In genomic region chr4:47486306-47486705, GRCh38 we compare ENCODE assay signal across 1 cellular context.
TF ChIP-seq lines count a peak whose summit lies in the region.

No MANE protein-coding gene starts in this region.

TF ChIP-seq in liver, 16 proteins besides CTCF, POLR2A, EP300 and RAD21 (continued from another document):
- no peak for TF ChIP-seq RXRA (IDR thresholded peaks at IDR 0.05)
- TF ChIP-seq JUND (IDR thresholded peaks at IDR 0.05), result no peak
- TF ChIP-seq GABPA (IDR thresholded peaks at IDR 0.05 in 1 of 2, conservative IDR thresholded peaks at IDR 0.05 in 1 of 2), result no peak
- no peak for TF ChIP-seq YY1 (IDR thresholded peaks at IDR 0.05)
- no peak for TF ChIP-seq HNF4A (conservative IDR thresholded peaks at IDR 0.05)
- TF ChIP-seq, protein P1, sequence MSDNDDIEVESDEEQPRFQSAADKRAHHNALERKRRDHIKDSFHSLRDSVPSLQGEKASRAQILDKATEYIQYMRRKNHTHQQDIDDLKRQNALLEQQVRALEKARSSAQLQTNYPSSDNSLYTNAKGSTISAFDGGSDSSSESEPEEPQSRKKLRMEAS (IDR thresholded peaks at IDR 0.05), result no peak
- TF ChIP-seq SP1 (IDR thresholded peaks at IDR 0.05), result no peak
- no peak for TF ChIP-seq EGR1 (IDR thresholded peaks at IDR 0.05; ENCODE audit: low read depth in 2 of 2)
- TF ChIP-seq TAF1 (conservative IDR thresholded peaks at IDR 0.05), result no peak
- TF ChIP-seq FOXA2 (IDR thresholded peaks at IDR 0.05), result no peak
TF ChIP-seq in liver: peak in this region for 0.
